1 cellular context compared by ENCODE assay signal in the genomic region with DNA sequence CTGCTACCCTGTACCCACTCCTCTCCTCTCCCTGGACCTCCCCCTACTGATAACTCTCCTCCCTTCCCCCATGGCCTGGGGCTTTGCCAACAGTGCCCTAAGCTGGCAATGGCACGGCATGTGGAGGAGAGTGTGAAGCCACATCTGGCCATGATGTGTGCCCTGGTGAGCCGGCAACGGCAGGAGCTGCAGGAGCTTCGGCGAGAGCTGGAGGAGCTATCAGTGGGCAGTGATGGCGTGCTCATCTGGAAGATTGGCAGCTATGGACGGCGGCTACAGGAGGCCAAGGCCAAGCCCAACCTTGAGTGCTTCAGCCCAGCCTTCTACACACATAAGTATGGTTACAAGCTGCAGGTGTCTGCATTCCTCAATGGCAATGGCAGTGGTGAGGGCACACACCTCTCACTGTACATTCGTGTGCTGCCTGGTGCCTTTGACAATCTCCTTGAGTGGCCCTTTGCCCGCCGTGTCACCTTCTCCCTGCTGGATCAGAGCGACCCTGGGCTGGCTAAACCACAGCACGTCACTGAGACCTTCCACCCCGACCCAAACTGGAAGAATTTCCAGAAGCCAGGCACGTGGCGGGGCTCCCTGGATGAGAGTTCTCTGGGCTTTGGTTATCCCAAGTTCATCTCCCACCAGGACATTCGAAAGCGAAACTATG.
TF ChIP-seq lines count a peak whose summit lies in the region.

No MANE protein-coding gene starts in this region.

TF ChIP-seq in K562, 482 proteins besides CTCF, POLR2A, EP300 and RAD21:
- TF ChIP-seq MAX (CRISPR knock-in tag; IDR thresholded peaks at IDR 0.05) (peak; percentile 27; the same call in 1 of the 2 replicates), RBFOX2 (IDR thresholded peaks at IDR 0.05; ENCODE audit: low read depth, low read length) (peak; percentile 64), MCM7 (IDR thresholded peaks at IDR 0.05) (no peak), CAMTA2 (CRISPR knock-in tag; conservative IDR thresholded peaks at IDR 0.05) (no peak), POLR2G (IDR thresholded peaks at IDR 0.05; ENCODE audit: low read depth, low read length) (peak; percentile 62; the same call in 1 of the 2 replicates), RBM22 (IDR thresholded peaks at IDR 0.05; ENCODE audit: low read depth, low read length, poor library complexity, severe bottlenecking) (peak; percentile 60), ADNP (tag; IDR thresholded peaks at IDR 0.05) (no peak)
